31 cellular contexts compared by ENCODE assay signal in the genomic region with DNA sequence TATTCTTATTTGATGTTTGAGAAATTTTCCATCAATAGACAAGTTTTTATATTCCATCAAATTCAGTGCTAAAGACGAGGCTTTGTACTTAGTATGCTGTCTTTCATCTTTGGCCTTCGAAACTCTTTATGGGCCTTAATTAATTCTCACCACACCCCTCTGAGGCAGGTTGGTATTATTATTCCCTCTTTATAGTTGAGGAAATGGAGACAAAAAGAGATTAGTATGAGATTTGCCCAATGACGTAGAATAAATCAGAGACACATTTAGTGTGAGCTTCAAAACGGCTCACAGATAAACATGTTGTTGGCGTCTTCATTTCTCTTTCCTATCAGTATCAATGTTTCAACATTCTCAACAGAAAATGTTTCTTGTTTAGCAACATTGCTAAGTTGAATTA.
"Had no signal": no experiment of that assay in that cellular context is flagged by ENCODE, and none has a peak within 500 bp of the region (broad histone marks: within the 10 kb centered on the region; RNA-seq: fewer than 3 reads in every experiment).

No MANE protein-coding gene starts in this region.

- H3K27ac ChIP-seq: gastroesophageal sphincter, hepatocyte, neutrophil, ovary, right lobe of liver, upper lobe of left lung, vagina had no signal

- H3K4me1 ChIP-seq: gastroesophageal sphincter, right lobe of liver had no signal

- H3K27ac Mint-ChIP-seq: activated CD4-positive, alpha-beta memory T cell treated with anti-CD3 and anti-CD28 coated beads for 36 hours; activated CD4-positive, alpha-beta T cell treated with anti-CD3 and anti-CD28 coated beads, Interleukin-2, amount 10 ng/mL, durations not matched to agents 24 days and 14 days; activated T-cell treated with anti-CD3 and anti-CD28 coated beads, Interleukin-2, amount 50 U/mL, for 24 hours; memory B cell; natural killer cell; progenitor cell of endocrine pancreas; stimulated activated memory B cell treated with anti-CD40 and anti-IgM and Interleukin-4, amounts not matched to agents 10 μg/mL and 1 μg/mL and 100 μg/mL, for 72 hours; stimulated activated naive CD8-positive, alpha-beta T cell treated with anti-CD3 and anti-CD28 coated beads, Interleukin-15, amount 100 ng/mL, for 72 hours; T-helper 1 cell treated with Interleukin-12 subunit alpha and Interleukin-12 subunit beta and Interleukin-4 antibody, amounts not matched to agents 30 μg/mL and 1 μg/mL, for 36 hours had no signal

- H3K9me3 ChIP-seq: gastroesophageal sphincter, neutrophil, ovary, right lobe of liver, upper lobe of left lung, vagina had no signal

- DNase-seq: activated CD4-positive, alpha-beta memory T cell treated with anti-CD3 and anti-CD28 coated beads for 36 hours; activated CD4-positive, alpha-beta T cell treated with anti-CD3 and anti-CD28 coated beads, Interleukin-2, amount 10 ng/mL, durations not matched to agents 24 days and 14 days; activated CD4-positive, CD25-positive, alpha-beta regulatory T cell treated with anti-CD3 and anti-CD28 coated beads, Interleukin-2, amount 50 U/mL, for 72 hours; activated CD8-positive, alpha-beta memory T cell treated with anti-CD3 and anti-CD28 coated beads, Interleukin-2, amount 50 U/mL, for 48 hours; activated gamma-delta T cell treated with Interleukin-2 at 50 U/mL for 16 hours; activated naive CD4-positive, alpha-beta T cell treated with anti-CD3 and anti-CD28 coated beads, Interleukin-2, amount 50 U/mL, for 16 hours; activated T-cell treated with anti-CD3 and anti-CD28 coated beads, Interleukin-2, amount 50 U/mL, for 24 hours; amygdala; central memory CD4-positive, alpha-beta T cell; dermis blood vessel endothelial cell; effector CD4-positive, alpha-beta T cell; kidney; left colon; natural killer cell; ovary; right lobe of liver; stimulated activated CD4-positive, alpha-beta T cell treated with anti-CD3 and anti-CD28 coated beads, Interleukin-1b, Interleukin-23, amount 100 ng/mL, for 48 hours; stimulated activated CD4-positive, alpha-beta T cell treated with anti-CD3 and anti-CD28 coated beads, Interleukin-4, amount 100 ng/mL, for 4 hours; stimulated activated CD8-positive, alpha-beta memory T cell treated with anti-CD3 and anti-CD28 coated beads, Interleukin-4, amount 100 ng/mL, for 48 hours; stimulated activated naive CD8-positive, alpha-beta T cell treated with anti-CD3 and anti-CD28 coated beads, Interleukin-15, amount 100 ng/mL, for 72 hours; substantia nigra; SW 1271; upper lobe of left lung had no signal

- H3K4me3 ChIP-seq: gastroesophageal sphincter, hepatocyte, ovary, right lobe of liver, upper lobe of left lung, vagina had no signal

- H3K36me3 Mint-ChIP-seq: activated CD4-positive, alpha-beta memory T cell treated with anti-CD3 and anti-CD28 coated beads for 36 hours; memory B cell; natural killer cell; stimulated activated memory B cell treated with anti-CD40 and anti-IgM and Interleukin-4, amounts not matched to agents 10 μg/mL and 1 μg/mL and 100 μg/mL, for 72 hours had no signal

- H3K27me3 Mint-ChIP-seq: activated T-cell treated with anti-CD3 and anti-CD28 coated beads, Interleukin-2, amount 50 U/mL, for 24 hours; stimulated activated naive CD8-positive, alpha-beta T cell treated with anti-CD3 and anti-CD28 coated beads, Interleukin-15, amount 100 ng/mL, for 72 hours had no signal

- H3K4me1 Mint-ChIP-seq: memory B cell; stimulated activated memory B cell treated with anti-CD40 and anti-IgM and Interleukin-4, amounts not matched to agents 10 μg/mL and 1 μg/mL and 100 μg/mL, for 72 hours; stimulated activated naive CD8-positive, alpha-beta T cell treated with anti-CD3 and anti-CD28 coated beads, Interleukin-15, amount 100 ng/mL, for 72 hours had no signal

- H3K9me3 Mint-ChIP-seq: activated CD4-positive, alpha-beta memory T cell treated with anti-CD3 and anti-CD28 coated beads for 36 hours; activated CD4-positive, alpha-beta T cell treated with anti-CD3 and anti-CD28 coated beads, Interleukin-2, amount 10 ng/mL, durations not matched to agents 24 days and 14 days; activated T-cell treated with anti-CD3 and anti-CD28 coated beads, Interleukin-2, amount 50 U/mL, for 24 hours; memory B cell; stimulated activated memory B cell treated with anti-CD40 and anti-IgM and Interleukin-4, amounts not matched to agents 10 μg/mL and 1 μg/mL and 100 μg/mL, for 72 hours; stimulated activated naive CD8-positive, alpha-beta T cell treated with anti-CD3 and anti-CD28 coated beads, Interleukin-15, amount 100 ng/mL, for 72 hours; T-helper 1 cell treated with Interleukin-12 subunit alpha and Interleukin-12 subunit beta and Interleukin-4 antibody, amounts not matched to agents 30 μg/mL and 1 μg/mL, for 36 hours had no signal

- H3K27me3 ChIP-seq: gastroesophageal sphincter, hepatocyte, ovary, right lobe of liver, upper lobe of left lung, vagina had no signal

- H3K36me3 ChIP-seq: gastroesophageal sphincter, neutrophil, ovary, right lobe of liver, upper lobe of left lung, vagina had no signal

- H3K4me3 Mint-ChIP-seq: activated CD4-positive, alpha-beta memory T cell treated with anti-CD3 and anti-CD28 coated beads for 36 hours; activated CD4-positive, alpha-beta T cell treated with anti-CD3 and anti-CD28 coated beads, Interleukin-2, amount 10 ng/mL, durations not matched to agents 24 days and 14 days; activated T-cell treated with anti-CD3 and anti-CD28 coated beads, Interleukin-2, amount 50 U/mL, for 24 hours; memory B cell; natural killer cell; stimulated activated memory B cell treated with anti-CD40 and anti-IgM and Interleukin-4, amounts not matched to agents 10 μg/mL and 1 μg/mL and 100 μg/mL, for 72 hours; stimulated activated naive CD8-positive, alpha-beta T cell treated with anti-CD3 and anti-CD28 coated beads, Interleukin-15, amount 100 ng/mL, for 72 hours; T-helper 1 cell treated with Interleukin-12 subunit alpha and Interleukin-12 subunit beta and Interleukin-4 antibody, amounts not matched to agents 30 μg/mL and 1 μg/mL, for 36 hours had no signal
